In the genomic region with DNA sequence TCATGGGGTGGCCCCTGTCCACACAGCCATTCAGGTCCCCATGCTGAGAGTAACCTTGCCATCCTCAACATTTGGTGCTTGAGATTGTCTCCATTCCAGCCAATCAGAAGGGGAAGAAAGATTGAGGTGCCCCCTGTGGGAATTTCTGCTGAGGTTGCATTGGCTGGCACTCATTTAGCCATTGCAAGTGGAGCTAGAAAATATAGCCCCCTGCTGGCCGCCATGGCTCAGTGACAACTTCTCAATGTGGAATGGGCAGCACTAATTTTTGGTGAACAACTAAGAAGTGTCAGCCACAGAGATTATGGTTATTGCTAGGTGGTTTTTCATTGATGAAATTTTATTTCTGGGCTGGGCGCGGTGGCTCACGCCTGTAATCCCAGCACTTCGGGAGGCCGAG, we compare ENCODE assay signal across 9 cellular contexts. TPM values are rescaled to one million over a fixed set of nuclear protein-coding genes. Genes with fewer than 3 reads are reported as not detected.
DNase-seq lines count a peak whose midpoint lies in the region; ATAC-seq, FAIRE-seq and TF ChIP-seq lines count a peak whose summit lies in the region.
"Had no signal": no experiment of that assay in that cellular context is flagged by ENCODE, and none has a peak within 500 bp of the region (broad histone marks: within the 10 kb centered on the region; RNA-seq: fewer than 3 reads in every experiment).

No MANE protein-coding gene starts in this region.

- WGBS in small intestine, 3 donors: 69 to 76% (median 69%) methylated on average over 6 of the region's 6 CpGs

- ATAC-seq in GM21529 (IDR thresholded peaks at IDR 0.05; ENCODE audit: unreplicated experiment) (no peak), omental fat pad (ENCODE audit: low FRiP score) (no peak)

- no peaks in the 10 kb centered on the region for H3K36me3 ChIP-seq in small intestine (ENCODE audit: control insufficient read depth in 2 of 2, insufficient read depth in 2 of 2, low read length in 2 of 2)

- no peak overlapping the region for H3K27ac ChIP-seq in small intestine (ENCODE audit: low read depth in 1 of 2, low read length in 1 of 2)

- H3K4me1 ChIP-seq in small intestine (ENCODE audit: control insufficient read depth in 2 of 2, insufficient read depth in 1 of 2, low read depth in 1 of 2, low read length in 1 of 2): no peaks in the 10 kb centered on the region

- H3K4me3 ChIP-seq in foreskin fibroblast (ENCODE audit: low read depth in 1 of 2, low read length in 2 of 2): no peak overlapping the region
- no peak overlapping the region for H3K4me3 ChIP-seq in small intestine (ENCODE audit: low read depth in 1 of 2, low read length in 2 of 2)

- H3K27me3 ChIP-seq in small intestine (ENCODE audit: control insufficient read depth in 2 of 2, insufficient read depth in 2 of 2, low read length in 2 of 2): no peaks in the 10 kb centered on the region

- DNase-seq in COLO668 (lab: John Stamatoyannopoulos, UW; ENCODE audit: unreplicated experiment): peak; percentile 43
- no peak for DNase-seq in GM19239 (ENCODE audit: insufficient read length, low spot score)
- DNase-seq in NAMALWA (ENCODE audit: low spot score): peak; percentile 76
- peak; percentile 62 for DNase-seq in activated CD4-positive, alpha-beta T cell treated with anti-CD3 and anti-CD28 coated beads for 48 hours
- peak; percentile 12 to 53 for DNase-seq in foreskin fibroblast
- DNase-seq in small intestine: peak; percentile 20
- no peak for DNase-seq in omental fat pad (ENCODE audit: low spot score)

- H3K9me3 ChIP-seq in small intestine (ENCODE audit: control insufficient read depth, low read depth): no peaks in the 10 kb centered on the region

- peak; percentile 75 for TF ChIP-seq CTCF in foreskin fibroblast (IDR thresholded peaks at IDR 0.05; ENCODE audit: low read depth, low read length)
- no peak for TF ChIP-seq CTCF in omental fat pad (IDR thresholded peaks at IDR 0.05)

- FAIRE-seq in GM19239 (lab: Jason Lieb, UNC) (peak; percentile 51), small intestine (lab: Jason Lieb, UNC) (no peak)

RNA-seq across cellular contexts. Expression of gene COL6A6, which starts 22.0 kb away (rescaled TPM):
- polyA plus RNA-seq in small intestine: under 1 TPM in 1 of 3 donors, not detected in 2; 0.01 TPM
- 1 to 10 TPM in 1 of 4 donors, under 1 TPM in 3; 0.06 to 5.2 (median 0.57) TPM for total RNA-seq in omental fat pad
- total RNA-seq: T-helper 1 cell treated with Interleukin-12 subunit alpha and Interleukin-12 subunit beta and Interleukin-4 antibody, amounts not matched to agents 30 ng/mL and 1 ng/mL, for 36 hours had no signal

Comparison
In these comparisons a context has a peak if more than half of its experiments do, and no peak if none do; other contexts are left out.
1. DNase-seq: peak in COLO668 (single experiment), NAMALWA (single experiment), activated CD4-positive, alpha-beta T cell treated with anti-CD3 and anti-CD28 coated beads for 48 hours (single experiment), foreskin fibroblast (2 of 2) and small intestine (single experiment); none in GM19239 (single experiment) and omental fat pad (single experiment).